9 cellular contexts compared by ENCODE assay signal in genomic region chr22:31753005-31753633, GRCh38. TPM values are rescaled to one million over a fixed set of nuclear protein-coding genes. Genes with fewer than 3 reads are reported as not detected.
DNase-seq lines count a peak whose midpoint lies in the region; ATAC-seq, FAIRE-seq and TF ChIP-seq lines count a peak whose summit lies in the region.
"Had no signal": no experiment of that assay in that cellular context is flagged by ENCODE, and none has a peak within 500 bp of the region (broad histone marks: within the 10 kb centered on the region; RNA-seq: fewer than 3 reads in every experiment).

No MANE protein-coding gene starts in this region.

- peak; percentile 1 for ATAC-seq in HG02943 (IDR thresholded peaks at IDR 0.05; ENCODE audit: low read depth, unreplicated experiment)

- H3K4me3 ChIP-seq in astrocyte (ENCODE audit: insufficient read depth, low read depth, low read length) (peak overlapping the region; percentile 86), iPS-18a (ENCODE audit: low read length) (peak overlapping the region; percentile 60), skin epidermis (peak overlapping the region; percentile 77 to 88 (median 85))

- H3K27ac ChIP-seq in astrocyte (ENCODE audit: low read depth, low read length), result peak overlapping the region; percentile 96
- peak overlapping the region; percentile 36 for H3K27ac ChIP-seq in iPS-18a (ENCODE audit: low read length)
- H3K27ac ChIP-seq in skin epidermis, result peak overlapping the region; percentile 61 to 98 (median 94)

- peak overlapping the region; percentile 94 for H3K4me2 ChIP-seq in astrocyte (ENCODE audit: low read length)

- H3K4me1 ChIP-seq in astrocyte (ENCODE audit: insufficient read depth, low read length) (peaks cover 36% of the 10 kb centered on the region), iPS-18a (ENCODE audit: control insufficient read depth, low read depth, low read length) (peaks cover 30% of the 10 kb centered on the region)

- H3K27me3 ChIP-seq in astrocyte (ENCODE audit: insufficient read depth, low read length), result no peaks in the 10 kb centered on the region
- H3K27me3 ChIP-seq in iPS-18a (ENCODE audit: control insufficient read depth, insufficient read depth, low read length), result no peaks in the 10 kb centered on the region

- H3K36me3 ChIP-seq in astrocyte (ENCODE audit: insufficient read depth, low read length) (no peaks in the 10 kb centered on the region), iPS-18a (ENCODE audit: control insufficient read depth, low read depth, low read length) (no peaks in the 10 kb centered on the region)

- H3K4me1 Mint-ChIP-seq in astrocyte (ENCODE audit: low read depth, unreplicated experiment), result peaks cover 18% of the 10 kb centered on the region

- H3K4me3 Mint-ChIP-seq in astrocyte (ENCODE audit: unreplicated experiment), result peak overlapping the region; percentile 89

- H3K9me3 ChIP-seq in astrocyte (ENCODE audit: insufficient read depth, low read depth, low read length), result no peaks in the 10 kb centered on the region
- no peaks in the 10 kb centered on the region for H3K9me3 ChIP-seq in iPS-18a (ENCODE audit: control insufficient read depth, low read depth, low read length)

- FAIRE-seq in astrocyte (lab: Jason Lieb, UNC), result no peak
- no peak for FAIRE-seq in GM12891 (lab: Jason Lieb, UNC)
- FAIRE-seq: frontal cortex had no signal

- H3K27me3 Mint-ChIP-seq in astrocyte (ENCODE audit: low read depth, unreplicated experiment), result no peaks in the 10 kb centered on the region

- no peak for TF ChIP-seq CTCF in astrocyte (IDR thresholded peaks at IDR 0.05; ENCODE audit: insufficient read depth, low read depth, low read length)

- DNase-seq in DMS 273 (lab: John Stamatoyannopoulos, UW; ENCODE audit: unreplicated experiment) (peak; percentile 57), DMS 273 treated with DMSO at 0.1 percent for 48 hours (lab: John Stamatoyannopoulos, UW) (no peak), NOMO-1 treated with DMSO at 0.1 percent for 48 hours (lab: John Stamatoyannopoulos, UW; ENCODE audit: unreplicated experiment) (peak; percentile 53), astrocyte (ENCODE audit: low read depth) (no peak), GM12891 (ENCODE audit: insufficient read length, low spot score) (no peak)

- peaks cover 36% of the 10 kb centered on the region for H3K79me2 ChIP-seq in astrocyte (ENCODE audit: insufficient read depth, low read length)

- H3K9me3 Mint-ChIP-seq in astrocyte (ENCODE audit: unreplicated experiment), result no peaks in the 10 kb centered on the region

- peak overlapping the region; percentile 90 for H2AFZ ChIP-seq in astrocyte (ENCODE audit: low read depth, low read length)

- TF ChIP-seq POLR2A in GM12891 (IDR thresholded peaks at IDR 0.05; ENCODE audit: low read depth, low read length), result no peak

- H4K20me1 ChIP-seq in astrocyte (ENCODE audit: insufficient read depth, low read length), result no peaks in the 10 kb centered on the region

- no peaks in the 10 kb centered on the region for H3K36me3 Mint-ChIP-seq in astrocyte (ENCODE audit: low read depth, unreplicated experiment)

- H3K9ac ChIP-seq in astrocyte (ENCODE audit: low read length) (peak overlapping the region; percentile 93), iPS-18a (ENCODE audit: low read length) (peak overlapping the region; percentile 66)

- H3K27ac Mint-ChIP-seq in astrocyte (ENCODE audit: unreplicated experiment), result peak overlapping the region; percentile 98

TF ChIP-seq in GM12891, 5 proteins besides CTCF, POLR2A, EP300 and RAD21:
- TF ChIP-seq POU2F2 (IDR thresholded peaks at IDR 0.05; ENCODE audit: low read depth, low read length) (no peak), TAF1 (IDR thresholded peaks at IDR 0.05; ENCODE audit: low read depth, low read length) (no peak), SPI1 (IDR thresholded peaks at IDR 0.05; ENCODE audit: low read depth, low read length) (no peak), POLR2AphosphoS5 (IDR thresholded peaks at IDR 0.05; ENCODE audit: low read depth, low read length) (no peak), PAX5 (IDR thresholded peaks at IDR 0.05; ENCODE audit: insufficient read depth, low read length, severe bottlenecking) (no peak)

RNA-seq across cellular contexts. Expression of gene DEPDC5, which starts 0.7 kb away (rescaled TPM):
- 13.0 and 16.2 TPM in 2 replicates for total RNA-seq in astrocyte
- 7.6 TPM for polyA plus RNA-seq in GM12891 (2012; ENCODE audit: low read depth, missing spikeins)

RNA-seq across cellular contexts. Expression of gene PRR14L, which starts 3.2 kb away (rescaled TPM):
- 59.6 and 69.8 TPM in 2 replicates for total RNA-seq in astrocyte
- 7.9 TPM for polyA plus RNA-seq in GM12891 (2012; ENCODE audit: low read depth, missing spikeins)

Comparison
In these comparisons a context has a peak if more than half of its experiments do, and no peak if none do; other contexts are left out.
1. DNase-seq: peak in DMS 273 (single experiment) and NOMO-1 treated with DMSO at 0.1 percent for 48 hours (single experiment); none in DMS 273 treated with DMSO at 0.1 percent for 48 hours (single experiment), astrocyte (single experiment) and GM12891 (single experiment).
2. H3K27ac ChIP-seq: peak in every context shown above with its lines; median percentile 96 in astrocyte; 94 in skin epidermis; 36 in iPS-18a.
3. Peak in every context shown above with its lines, with median percentiles within 50 percentile points of each other: H3K4me3 ChIP-seq.